15 cellular contexts compared by ENCODE assay signal in the genomic region with DNA sequence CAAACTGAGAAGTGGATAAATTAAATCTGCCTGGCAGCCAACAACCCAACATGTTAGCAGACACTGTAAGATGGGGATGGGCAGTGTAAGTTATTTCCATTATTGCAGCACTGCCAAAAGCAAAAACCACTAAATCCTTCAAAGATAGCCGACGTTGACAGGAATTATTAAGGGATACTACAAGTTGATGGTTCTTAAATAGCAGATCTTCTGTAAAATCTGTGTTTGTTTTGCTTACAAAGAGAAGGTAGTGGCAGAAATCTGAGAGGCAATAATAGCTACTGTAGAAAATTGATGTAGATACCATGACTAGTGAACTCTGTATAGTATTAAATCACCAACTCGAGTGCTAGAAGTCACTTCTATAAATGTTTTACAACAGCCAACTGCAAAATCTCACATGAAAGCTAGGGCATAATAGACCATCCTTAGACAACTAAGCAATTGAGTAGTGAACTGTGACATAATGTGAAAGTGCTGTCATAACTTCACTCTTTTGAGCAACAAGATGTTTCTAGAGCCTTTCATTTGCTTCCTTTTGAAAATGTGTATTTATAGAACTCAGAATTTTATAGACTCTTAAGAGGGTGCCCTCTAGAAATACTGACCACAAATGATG.
A peak's percentile ranks its signal among the peaks of the same experiment; 100 is the strongest.
DNase-seq lines count a peak whose midpoint lies in the region; ATAC-seq and TF ChIP-seq lines count a peak whose summit lies in the region.
"Had no signal": no experiment of that assay in that cellular context is flagged by ENCODE, and none has a peak within 500 bp of the region (broad histone marks: within the 10 kb centered on the region; RNA-seq: fewer than 3 reads in every experiment).

No MANE protein-coding gene starts in this region.

- TF ChIP-seq POLR2A in lower leg skin (IDR thresholded peaks at IDR 0.05): no peak

- 51 to 54% methylated on average over 3 of the region's 3 CpGs for WGBS in lower leg skin, 2 donors

- no peak for TF ChIP-seq CTCF in GM10266 (IDR thresholded peaks at IDR 0.05; ENCODE audit: control insufficient read depth, insufficient read depth, low read depth, missing control alignments)
- no peak for TF ChIP-seq CTCF in lower leg skin (IDR thresholded peaks at IDR 0.05)

- ATAC-seq in GM21576 (IDR thresholded peaks at IDR 0.05; ENCODE audit: unreplicated experiment) (peak; percentile 62), HG03354 (IDR thresholded peaks at IDR 0.05; ENCODE audit: poor library complexity, severe bottlenecking, unreplicated experiment) (peak; percentile 69)
- ATAC-seq: effector memory CD8-positive, alpha-beta T cell had no signal

- no peak overlapping the region for H3K4me3 ChIP-seq in lower leg skin (ENCODE audit: low read depth, poor library complexity, severe bottlenecking)

- DNase-seq in astrocyte of the hippocampus (ENCODE audit: low read depth, low spot score): peak; percentile 23
- DNase-seq in pons (ENCODE audit: low spot score): peak; percentile 48
- no peak for DNase-seq in germinal center (ENCODE audit: low spot score)
- DNase-seq in GM10266 (ENCODE audit: extremely low spot score): no peak
- DNase-seq in HPDE6-E6E7 (ENCODE audit: extremely low spot score): no peak
- no peak for DNase-seq in lower leg skin (ENCODE audit: low spot score in 2 of 2)
- DNase-seq: activated T-cell treated with anti-CD3 and anti-CD28 coated beads, Interleukin-2, amount 50 U/mL, for 48 hours; anterior cingulate cortex; effector memory CD8-positive, alpha-beta T cell; GDM1; kidney glomerular epithelial cell; NCI-H1930; NK-92 treated with Interleukin-12 subunit alpha and Interleukin-12 subunit beta, amount 100 ng/mL, for 24 hours had no signal

- intact Hi-C loops in lower leg skin (cut with DNase I; ENCODE audit: low total_unique reads): no loop called here

Comparison
In these comparisons a context has a peak if more than half of its experiments do, and no peak if none do; other contexts are left out.
1. DNase-seq: peak in astrocyte of the hippocampus (single experiment) and pons (single experiment); none in germinal center (single experiment), GM10266 (single experiment), HPDE6-E6E7 (single experiment) and lower leg skin (0 of 2).